ENCODE assay signal across 13 cellular contexts in genomic region chr6:22248513-22249308, GRCh38. TPM values are rescaled to one million over a fixed set of nuclear protein-coding genes. Genes with fewer than 3 reads are reported as not detected.
DNase-seq lines count a peak whose midpoint lies in the region; TF ChIP-seq lines count a peak whose summit lies in the region.
"Had no signal": no experiment of that assay in that cellular context is flagged by ENCODE, and none has a peak within 500 bp of the region (broad histone marks: within the 10 kb centered on the region; RNA-seq: fewer than 3 reads in every experiment).

No MANE protein-coding gene starts in this region.

- no peak overlapping the region for H2AFZ ChIP-seq in osteoblast (ENCODE audit: low read length)

- H3K27me3 ChIP-seq in SJSA1 (replicated peaks) (no peaks in the 10 kb centered on the region), osteoblast (ENCODE audit: insufficient read depth, low read length) (no peaks in the 10 kb centered on the region), WERI-Rb-1 (ENCODE audit: insufficient read depth, low read depth, severe bottlenecking) (no peaks in the 10 kb centered on the region)

- H3K36me3 ChIP-seq in SJSA1 (no peaks in the 10 kb centered on the region), osteoblast (ENCODE audit: insufficient read depth, low read length) (no peaks in the 10 kb centered on the region), WERI-Rb-1 (no peaks in the 10 kb centered on the region)

- H3K9me3 ChIP-seq in SJSA1 (replicated peaks) (no peaks in the 10 kb centered on the region), osteoblast (ENCODE audit: low read depth, low read length) (no peaks in the 10 kb centered on the region), WERI-Rb-1 (ENCODE audit: severe bottlenecking) (no peaks in the 10 kb centered on the region)

- H3K4me1 ChIP-seq in SJSA1 (replicated peaks) (peaks cover 35% of the 10 kb centered on the region), osteoblast (ENCODE audit: insufficient read depth, low read length) (peaks cover 39% of the 10 kb centered on the region)

- no peaks in the 10 kb centered on the region for H3K79me2 ChIP-seq in osteoblast (ENCODE audit: insufficient read depth, low read length)

- peak; percentile 51 for DNase-seq in ELR (ENCODE audit: low read depth)
- peak in 1 of 2 experiments; percentile 56 for DNase-seq in SJSA1 (ENCODE audit: low read depth in 1 of 2, low spot score in 2 of 2)
- peak; percentile 87 for DNase-seq in fibroblast of mammary gland (ENCODE audit: low read depth)
- DNase-seq in osteoblast (ENCODE audit: insufficient read length, low spot score, missing footprints): peak; percentile 86
- DNase-seq in COLO829 (ENCODE audit: low spot score): no peak
- no peak for DNase-seq in WERI-Rb-1
- no peak for DNase-seq in T-helper 2 cell
- DNase-seq in ecto neural progenitor cell (ENCODE audit: low spot score): no peak
- DNase-seq: activated CD4-positive, alpha-beta memory T cell treated with anti-CD3 and anti-CD28 coated beads for 36 hours; NCI-H774; T-cell had no signal

- peak overlapping the region; percentile 67 for H3K4me2 ChIP-seq in osteoblast (ENCODE audit: insufficient read depth, low read length)

- peak overlapping the region; percentile 64 for H3K27ac ChIP-seq in SJSA1
- peak overlapping the region; percentile 87 for H3K27ac ChIP-seq in osteoblast (ENCODE audit: low read depth, low read length)
- no peak overlapping the region for H3K27ac ChIP-seq in WERI-Rb-1

- H3K4me3 ChIP-seq in SJSA1 (no peak overlapping the region), fibroblast of mammary gland (ENCODE audit: control insufficient read depth, low read depth, low read length) (no peak overlapping the region), osteoblast (ENCODE audit: insufficient read depth, low read length) (no peak overlapping the region), WERI-Rb-1 (ENCODE audit: low read depth, low read length) (no peak overlapping the region)
- H3K4me3 ChIP-seq: skin epidermis had no signal

- H4K20me1 ChIP-seq in osteoblast (ENCODE audit: insufficient read depth, low read length): no peaks in the 10 kb centered on the region

- TF ChIP-seq CTCF in fibroblast of mammary gland (conservative IDR thresholded peaks at IDR 0.05; ENCODE audit: control insufficient read depth, insufficient read depth, low read depth, low read length): no peak
- no peak for TF ChIP-seq CTCF in osteoblast (IDR thresholded peaks at IDR 0.05; ENCODE audit: extremely low read depth, low read depth, low read length)
- TF ChIP-seq CTCF in WERI-Rb-1 (IDR thresholded peaks at IDR 0.05; ENCODE audit: low read depth, low read length): no peak

RNA-seq across cellular contexts. Expression of gene PRL, which starts 48.1 kb away (rescaled TPM):
- not detected in 2 replicates for total RNA-seq in SJSA1 (2014; rRNA removed; shearing (Covaris generic))
- total RNA-seq in osteoblast: under 0.01 TPM in 1 of 2 replicates, not detected in the other
- total RNA-seq: activated CD4-positive, alpha-beta memory T cell treated with anti-CD3 and anti-CD28 coated beads for 36 hours; activated naive CD4-positive, alpha-beta T cell treated with anti-CD3 and anti-CD28 coated beads, Interleukin-2, amount 50 U/mL, for 72 hours had no signal

Comparison
In these comparisons a context has a peak if more than half of its experiments do, and no peak if none do; other contexts are left out.
1. DNase-seq: peak in ELR (single experiment), fibroblast of mammary gland (single experiment) and osteoblast (single experiment); none in COLO829 (single experiment), WERI-Rb-1 (single experiment), T-helper 2 cell (0 of 5) and ecto neural progenitor cell (single experiment).